ENCODE assay signal across 16 cellular contexts in genomic region chr5:65970481-65971367, GRCh38. TPM values are rescaled to one million over a fixed set of nuclear protein-coding genes. Genes with fewer than 3 reads are reported as not detected.
DNase-seq lines count a peak whose midpoint lies in the region; ATAC-seq and TF ChIP-seq lines count a peak whose summit lies in the region.
"Had no signal": no experiment of that assay in that cellular context is flagged by ENCODE, and none has a peak within 500 bp of the region (broad histone marks: within the 10 kb centered on the region; RNA-seq: fewer than 3 reads in every experiment).

No MANE protein-coding gene starts in this region.

- no peak overlapping the region for H2AK5ac ChIP-seq in trophoblast cell (ENCODE audit: low read length)

- H2AFZ ChIP-seq in KMS-11 (ENCODE audit: low read depth) (no peak overlapping the region), trophoblast cell (ENCODE audit: insufficient read depth, low read length, poor library complexity) (no peak overlapping the region)

- DNase-seq in activated CD8-positive, alpha-beta T cell treated with anti-CD3 and anti-CD28 coated beads for 36 hours, result no peak
- DNase-seq in activated CD8-positive, alpha-beta T cell treated with anti-CD3 and anti-CD28 coated beads, Interleukin-2, amount 10 ng/mL, durations not matched to agents 7 days and 5 days, result no peak
- no peak for DNase-seq in central memory CD8-positive, alpha-beta T cell (ENCODE audit: low spot score in 2 of 2)
- DNase-seq in trophoblast cell (no peak), vagina (ENCODE audit: extremely low spot score in 2 of 2) (no peak), HCEC 1CT (no peak)
- DNase-seq: heart left ventricle; NCI-H1105 treated with DMSO at 0.1 percent for 48 hours; NCI-H526; pancreas; stimulated activated CD4-positive, alpha-beta T cell treated with anti-CD3 and anti-CD28 coated beads, Interleukin-15, amount 100 ng/mL, for 24 hours; stimulated activated CD8-positive, alpha-beta memory T cell treated with anti-CD3 and anti-CD28 coated beads, Interleukin-4, amount 100 ng/mL, for 48 hours; uterus had no signal

- TF ChIP-seq POLR2A in vagina (IDR thresholded peaks at IDR 0.05), result no peak

- H2BK12ac ChIP-seq in trophoblast cell (ENCODE audit: low read length), result no peak overlapping the region

- no peak overlapping the region for H2BK5ac ChIP-seq in trophoblast cell (ENCODE audit: low read depth, low read length, poor library complexity)

- H3K4ac ChIP-seq in trophoblast cell (ENCODE audit: low read depth, low read length), result peak overlapping the region; percentile 58

- no peak overlapping the region for H4K91ac ChIP-seq in trophoblast cell (ENCODE audit: low read depth, low read length)

- peak overlapping the region; percentile 75 for H3K27ac Mint-ChIP-seq in activated CD8-positive, alpha-beta T cell treated with anti-CD3 and anti-CD28 coated beads for 36 hours
- no peak overlapping the region for H3K27ac Mint-ChIP-seq in activated CD8-positive, alpha-beta T cell treated with anti-CD3 and anti-CD28 coated beads, Interleukin-2, amount 10 ng/mL, durations not matched to agents 7 days and 5 days
- H3K27ac Mint-ChIP-seq in central memory CD8-positive, alpha-beta T cell (ENCODE audit: low read depth), result peak overlapping the region; percentile 58

- peak; percentile 35 for ATAC-seq in activated CD8-positive, alpha-beta T cell treated with anti-CD3 and anti-CD28 coated beads for 36 hours
- no peak for ATAC-seq in activated CD8-positive, alpha-beta T cell treated with anti-CD3 and anti-CD28 coated beads, Interleukin-2, amount 10 ng/mL, durations not matched to agents 7 days and 5 days
- no peak for ATAC-seq in central memory CD8-positive, alpha-beta T cell (replicated peaks; ENCODE audit: extremely low read depth, poor library complexity, severe bottlenecking)
- ATAC-seq in HG03280 (IDR thresholded peaks at IDR 0.05; ENCODE audit: unreplicated experiment), result no peak
- ATAC-seq: HCT116, pancreas had no signal

- H4K12ac ChIP-seq in trophoblast cell (ENCODE audit: low read depth, low read length), result no peak overlapping the region

- peak overlapping the region; percentile 98 for H3K4me2 ChIP-seq in KMS-11
- no peak overlapping the region for H3K4me2 ChIP-seq in trophoblast cell (ENCODE audit: low read length)

- no peaks in the 10 kb centered on the region for H3K27me3 Mint-ChIP-seq in activated CD8-positive, alpha-beta T cell treated with anti-CD3 and anti-CD28 coated beads for 36 hours
- no peaks in the 10 kb centered on the region for H3K27me3 Mint-ChIP-seq in activated CD8-positive, alpha-beta T cell treated with anti-CD3 and anti-CD28 coated beads, Interleukin-2, amount 10 ng/mL, durations not matched to agents 7 days and 5 days (ENCODE audit: low read depth)
- H3K27me3 Mint-ChIP-seq in central memory CD8-positive, alpha-beta T cell, result no peaks in the 10 kb centered on the region

- peaks cover 57% of the 10 kb centered on the region for H3K4me1 Mint-ChIP-seq in activated CD8-positive, alpha-beta T cell treated with anti-CD3 and anti-CD28 coated beads for 36 hours (ENCODE audit: low read depth)
- H3K4me1 Mint-ChIP-seq in activated CD8-positive, alpha-beta T cell treated with anti-CD3 and anti-CD28 coated beads, Interleukin-2, amount 10 ng/mL, durations not matched to agents 7 days and 5 days (ENCODE audit: low read depth), result peaks cover 32% of the 10 kb centered on the region
- peaks cover 72% of the 10 kb centered on the region for H3K4me1 Mint-ChIP-seq in central memory CD8-positive, alpha-beta T cell

- no peak overlapping the region for H3K4me3 ChIP-seq in KMS-11 (IDR thresholded peaks at IDR 0.05; ENCODE audit: insufficient read depth, low read depth, low read length)
- H3K4me3 ChIP-seq in trophoblast cell (ENCODE audit: low read depth, low read length), result no peak overlapping the region
- no peak overlapping the region for H3K4me3 ChIP-seq in vagina
- H3K4me3 ChIP-seq: heart left ventricle, pancreas, uterus had no signal

- H3K9me3 ChIP-seq in trophoblast cell (ENCODE audit: insufficient read depth, low read depth, low read length) (no peaks in the 10 kb centered on the region), vagina (no peaks in the 10 kb centered on the region)
- H3K9me3 ChIP-seq: pancreas, uterus had no signal

- H2BK120ac ChIP-seq in trophoblast cell (ENCODE audit: insufficient read depth, low read length, poor library complexity), result no peak overlapping the region

- no peaks in the 10 kb centered on the region for H3K79me1 ChIP-seq in trophoblast cell (ENCODE audit: low read length)

- H3K36me3 ChIP-seq in KMS-11 (ENCODE audit: insufficient read depth), result no peaks in the 10 kb centered on the region
- no peaks in the 10 kb centered on the region for H3K36me3 ChIP-seq in trophoblast cell (ENCODE audit: control insufficient read depth in 1 of 2, insufficient read depth in 2 of 2, low read length in 2 of 2)
- no peaks in the 10 kb centered on the region for H3K36me3 ChIP-seq in vagina
- H3K36me3 ChIP-seq: heart left ventricle, pancreas, uterus had no signal

- H3K14ac ChIP-seq in trophoblast cell (ENCODE audit: low read length), result no peak overlapping the region

- H3K27ac ChIP-seq in KMS-11 (peak overlapping the region; percentile 42; the same call in 1 of the 2 replicates), trophoblast cell (ENCODE audit: low read depth, low read length) (no peak overlapping the region), vagina (no peak overlapping the region)
- H3K27ac ChIP-seq: heart left ventricle, pancreas had no signal

- H4K8ac ChIP-seq in trophoblast cell (ENCODE audit: low read depth, low read length), result no peak overlapping the region

- H3K9ac ChIP-seq in KMS-11 (peak overlapping the region; percentile 7; the same call in 1 of the 2 replicates), trophoblast cell (ENCODE audit: low read length) (no peak overlapping the region)

- H3K4me1 ChIP-seq in KMS-11 (ENCODE audit: low read depth, poor library complexity, severe bottlenecking) (peaks cover 78% of the 10 kb centered on the region), trophoblast cell (ENCODE audit: control insufficient read depth in 1 of 2, insufficient read depth in 2 of 2, low read length in 2 of 2) (no peaks in the 10 kb centered on the region), vagina (peaks cover 46% of the 10 kb centered on the region)

- H3K18ac ChIP-seq in trophoblast cell (ENCODE audit: low read length), result no peak overlapping the region

- peaks cover 10% of the 10 kb centered on the region for H3K36me3 Mint-ChIP-seq in activated CD8-positive, alpha-beta T cell treated with anti-CD3 and anti-CD28 coated beads for 36 hours (ENCODE audit: low read depth)
- H3K36me3 Mint-ChIP-seq in activated CD8-positive, alpha-beta T cell treated with anti-CD3 and anti-CD28 coated beads, Interleukin-2, amount 10 ng/mL, durations not matched to agents 7 days and 5 days (ENCODE audit: low read depth), result peaks cover 25% of the 10 kb centered on the region
- H3K36me3 Mint-ChIP-seq in central memory CD8-positive, alpha-beta T cell (ENCODE audit: insufficient read depth), result peaks cover 6% of the 10 kb centered on the region

- H3K27me3 ChIP-seq in KMS-11 (ENCODE audit: insufficient read depth, low read depth), result no peaks in the 10 kb centered on the region
- no peaks in the 10 kb centered on the region for H3K27me3 ChIP-seq in trophoblast cell (ENCODE audit: insufficient read depth, low read length)
- no peaks in the 10 kb centered on the region for H3K27me3 ChIP-seq in vagina
- H3K27me3 ChIP-seq: heart left ventricle, pancreas, uterus had no signal

- H3K4me3 Mint-ChIP-seq in activated CD8-positive, alpha-beta T cell treated with anti-CD3 and anti-CD28 coated beads for 36 hours, result peak overlapping the region; percentile 44
- no peak overlapping the region for H3K4me3 Mint-ChIP-seq in activated CD8-positive, alpha-beta T cell treated with anti-CD3 and anti-CD28 coated beads, Interleukin-2, amount 10 ng/mL, durations not matched to agents 7 days and 5 days
- peak overlapping the region; percentile 43 for H3K4me3 Mint-ChIP-seq in central memory CD8-positive, alpha-beta T cell

- H3K79me2 ChIP-seq in KMS-11 (ENCODE audit: insufficient read depth, low read depth), result peaks cover 95% of the 10 kb centered on the region
- H3K79me2 ChIP-seq in trophoblast cell (ENCODE audit: control insufficient read depth, insufficient read depth, low read length, poor library complexity), result peaks cover 6% of the 10 kb centered on the region

- intact Hi-C loops in activated CD8-positive, alpha-beta T cell treated with anti-CD3 and anti-CD28 coated beads for 36 hours (cut with micrococcal nuclease), result no loop called here
- intact Hi-C loops in vagina (cut with DNase I), result no loop called here

- POLR2A ChIA-PET in activated CD8-positive, alpha-beta T cell treated with anti-CD3 and anti-CD28 coated beads for 36 hours (lab: Charles Lee), result interaction anchor here (0.7 kb wide), 1 partner anchor 46 kb away, joined by 3 read pairs; no protein-coding TSS in a partner anchor
- POLR2A ChIA-PET in activated CD8-positive, alpha-beta T cell treated with anti-CD3 and anti-CD28 coated beads, Interleukin-2, amount 10 ng/mL, durations not matched to agents 7 days and 5 days (lab: Charles Lee), result no interaction called here

- CTCF ChIA-PET in activated CD8-positive, alpha-beta T cell treated with anti-CD3 and anti-CD28 coated beads for 36 hours (lab: Charles Lee), result interaction anchor here (1.3 to 1.5 kb wide), 2 partner anchors 12 to 19 kb away, joined by 3 read pairs; no protein-coding TSS in a partner anchor
- CTCF ChIA-PET in activated CD8-positive, alpha-beta T cell treated with anti-CD3 and anti-CD28 coated beads, Interleukin-2, amount 10 ng/mL, durations not matched to agents 7 days and 5 days (lab: Charles Lee), result interaction anchor here (1.4 kb wide), 1 partner anchor 210 kb away, joined by 4 read pairs; no protein-coding TSS in a partner anchor

- TF ChIP-seq CTCF in activated CD8-positive, alpha-beta T cell treated with anti-CD3 and anti-CD28 coated beads for 36 hours (IDR thresholded peaks at IDR 0.05), result no peak
- no peak for TF ChIP-seq CTCF in KMS-11 (conservative IDR thresholded peaks at IDR 0.05; ENCODE audit: low read depth, low read length)
- no peak for TF ChIP-seq CTCF in vagina (IDR thresholded peaks at IDR 0.05)

- WGBS in trophoblast cell (ENCODE audit: extremely low coverage, insufficient coverage, insufficient read length), result no CpG with 5 or more reads among the region's 7 CpGs

- H4K20me1 ChIP-seq in KMS-11 (ENCODE audit: insufficient read depth), result peaks cover 13% of the 10 kb centered on the region

- H3K23ac ChIP-seq in trophoblast cell (ENCODE audit: low read length), result no peak overlapping the region

- H3K9me3 Mint-ChIP-seq in activated CD8-positive, alpha-beta T cell treated with anti-CD3 and anti-CD28 coated beads for 36 hours, result peaks cover 3% of the 10 kb centered on the region
- no peaks in the 10 kb centered on the region for H3K9me3 Mint-ChIP-seq in activated CD8-positive, alpha-beta T cell treated with anti-CD3 and anti-CD28 coated beads, Interleukin-2, amount 10 ng/mL, durations not matched to agents 7 days and 5 days (ENCODE audit: insufficient read depth)
- H3K9me3 Mint-ChIP-seq in central memory CD8-positive, alpha-beta T cell, result no peaks in the 10 kb centered on the region

RNA-seq across cellular contexts. Expression of gene ERBIN, which starts 44.3 kb away (rescaled TPM):
- 10 to 100 TPM; 35.1 to 38.3 TPM for total RNA-seq in activated CD8-positive, alpha-beta T cell treated with anti-CD3 and anti-CD28 coated beads for 36 hours
- total RNA-seq in activated CD8-positive, alpha-beta T cell treated with anti-CD3 and anti-CD28 coated beads, Interleukin-2, amount 10 ng/mL, durations not matched to agents 7 days and 5 days, result 10 to 100 TPM; 44.8 to 46.9 TPM
- 71.3 and 77.6 TPM in 2 replicates for polyA plus RNA-seq in trophoblast cell (2013)
- total RNA-seq in vagina, result 52.3 TPM
